1 cellular context compared by ENCODE assay signal in genomic region chr2:232574674-232575403, GRCh38.
TF ChIP-seq lines count a peak whose summit lies in the region.

No MANE protein-coding gene starts in this region.

TF ChIP-seq in HepG2, 621 proteins besides CTCF, POLR2A, EP300 and RAD21 (continued from another document and continues in another):
- no peak for TF ChIP-seq FOXO1 (CRISPR knock-in tag; IDR thresholded peaks at IDR 0.05)
- no peak for TF ChIP-seq ZNF414 (CRISPR knock-in tag; IDR thresholded peaks at IDR 0.05)
- no peak for TF ChIP-seq ZNF512B (CRISPR knock-in tag; IDR thresholded peaks at IDR 0.05; ENCODE audit: borderline replicate concordance)
- no peak for TF ChIP-seq TEF (CRISPR knock-in tag; IDR thresholded peaks at IDR 0.05)
- no peak for TF ChIP-seq SP4 (CRISPR knock-in tag; IDR thresholded peaks at IDR 0.05)
- TF ChIP-seq GABPA (IDR thresholded peaks at IDR 0.05; ENCODE audit: low read depth, low read length): no peak
- no peak for TF ChIP-seq GABPA (CRISPR knock-in tag; IDR thresholded peaks at IDR 0.05; ENCODE audit: low read depth)
- TF ChIP-seq EED (CRISPR knock-in tag; IDR thresholded peaks at IDR 0.05): no peak
- no peak for TF ChIP-seq ZIK1 (CRISPR knock-in tag; IDR thresholded peaks at IDR 0.05; ENCODE audit: borderline replicate concordance, low read depth)
- 0 out of 2 replicates have a peak, but pooled peaks have one; percentile 43 for TF ChIP-seq ZNF264 (CRISPR knock-in tag; IDR thresholded peaks at IDR 0.05)
- no peak for TF ChIP-seq BHLHE40 (IDR thresholded peaks at IDR 0.05; ENCODE audit: low read length)
- TF ChIP-seq CENPT (CRISPR knock-in tag; IDR thresholded peaks at IDR 0.05; ENCODE audit: low read depth): no peak
- TF ChIP-seq ZNF800 (CRISPR knock-in tag; IDR thresholded peaks at IDR 0.05): no peak
- no peak for TF ChIP-seq ZNF17 (CRISPR knock-in tag; IDR thresholded peaks at IDR 0.05)
- no peak for TF ChIP-seq DR1 (CRISPR knock-in tag; IDR thresholded peaks at IDR 0.05)
- no peak for TF ChIP-seq GPBP1L1 (CRISPR knock-in tag; IDR thresholded peaks at IDR 0.05)
- no peak for TF ChIP-seq U2AF1 (optimal IDR thresholded peaks at IDR 0.05; ENCODE audit: low read depth, low read length)
- peak; percentile 9; the same call in 1 of the 2 replicates for TF ChIP-seq ZMYM3 (CRISPR knock-in tag; IDR thresholded peaks at IDR 0.05)
- TF ChIP-seq SP140L (CRISPR knock-in tag; IDR thresholded peaks at IDR 0.05; ENCODE audit: borderline replicate concordance): no peak
- no peak for TF ChIP-seq AGO1 (IDR thresholded peaks at IDR 0.05; ENCODE audit: low read depth, low read length, poor library complexity, severe bottlenecking)
- no peak for TF ChIP-seq WIZ (CRISPR knock-in tag; IDR thresholded peaks at IDR 0.05)
- TF ChIP-seq PATZ1 (CRISPR knock-in tag; IDR thresholded peaks at IDR 0.05): no peak
- no peak for TF ChIP-seq ZFP91 (CRISPR knock-in tag; IDR thresholded peaks at IDR 0.05; ENCODE audit: borderline replicate concordance)
- no peak for TF ChIP-seq NCOA2 (CRISPR knock-in tag; IDR thresholded peaks at IDR 0.05)
- TF ChIP-seq NCOA1 (CRISPR knock-in tag; IDR thresholded peaks at IDR 0.05): no peak
- peak; percentile 60 for TF ChIP-seq ZSCAN25 (CRISPR knock-in tag; IDR thresholded peaks at IDR 0.05)
- no peak for TF ChIP-seq ZNF33B (CRISPR knock-in tag; IDR thresholded peaks at IDR 0.05)
- no peak for TF ChIP-seq ZNF446 (CRISPR knock-in tag; IDR thresholded peaks at IDR 0.05)
- TF ChIP-seq TCF7 (IDR thresholded peaks at IDR 0.05; ENCODE audit: low read depth): no peak
- peak; percentile 14; the same call in 1 of the 2 replicates for TF ChIP-seq CEBPG (CRISPR knock-in tag; IDR thresholded peaks at IDR 0.05)
- peak; percentile 79 for TF ChIP-seq HNF4A (CRISPR knock-in tag; IDR thresholded peaks at IDR 0.05)
- TF ChIP-seq SALL2 (CRISPR knock-in tag; IDR thresholded peaks at IDR 0.05): no peak
- no peak for TF ChIP-seq ZNF12 (CRISPR knock-in tag; IDR thresholded peaks at IDR 0.05)
- no peak for TF ChIP-seq MAFG (CRISPR knock-in tag; IDR thresholded peaks at IDR 0.05)
- TF ChIP-seq STAT6 (CRISPR knock-in tag; IDR thresholded peaks at IDR 0.05; ENCODE audit: borderline replicate concordance): no peak
- no peak for TF ChIP-seq ZNF546 (CRISPR knock-in tag; conservative IDR thresholded peaks at IDR 0.05)
- TF ChIP-seq ZNF431 (CRISPR knock-in tag; IDR thresholded peaks at IDR 0.05; ENCODE audit: borderline replicate concordance, low read depth): no peak
- TF ChIP-seq ZNF513 (CRISPR knock-in tag; conservative IDR thresholded peaks at IDR 0.05): no peak
- no peak for TF ChIP-seq ZNF839 (CRISPR knock-in tag; IDR thresholded peaks at IDR 0.05; ENCODE audit: borderline replicate concordance)
- TF ChIP-seq HDAC1 (CRISPR knock-in tag; IDR thresholded peaks at IDR 0.05): no peak
- no peak for TF ChIP-seq FOXC1 (CRISPR knock-in tag; IDR thresholded peaks at IDR 0.05; ENCODE audit: borderline replicate concordance)
- TF ChIP-seq ZFP36L1 (CRISPR knock-in tag; IDR thresholded peaks at IDR 0.05): no peak
- no peak for TF ChIP-seq DDIT3 (CRISPR knock-in tag; IDR thresholded peaks at IDR 0.05)
- no peak for TF ChIP-seq MEIS2 (CRISPR knock-in tag; IDR thresholded peaks at IDR 0.05)
- TF ChIP-seq ZNF556 (CRISPR knock-in tag; IDR thresholded peaks at IDR 0.05; ENCODE audit: borderline replicate concordance): no peak
- TF ChIP-seq KMT2B (CRISPR knock-in tag; IDR thresholded peaks at IDR 0.05): 0 out of 2 replicates have a peak, but pooled peaks have one; percentile 7
- no peak for TF ChIP-seq NAIF1 (CRISPR knock-in tag; IDR thresholded peaks at IDR 0.05; ENCODE audit: borderline replicate concordance)
- TF ChIP-seq ZNF501 (CRISPR knock-in tag; IDR thresholded peaks at IDR 0.05): no peak
- no peak for TF ChIP-seq ZNF101 (CRISPR knock-in tag; IDR thresholded peaks at IDR 0.05; ENCODE audit: borderline replicate concordance, low read depth)
- no peak for TF ChIP-seq JUND (CRISPR knock-in tag; IDR thresholded peaks at IDR 0.05)
- TF ChIP-seq ZNF468 (CRISPR knock-in tag; IDR thresholded peaks at IDR 0.05): no peak
- no peak for TF ChIP-seq ZBTB26 (CRISPR knock-in tag; IDR thresholded peaks at IDR 0.05; ENCODE audit: borderline replicate concordance)
- TF ChIP-seq KDM1A (CRISPR knock-in tag; IDR thresholded peaks at IDR 0.05): no peak
- TF ChIP-seq STAG1 (CRISPR knock-in tag; IDR thresholded peaks at IDR 0.05): no peak
- no peak for TF ChIP-seq ZZZ3 (CRISPR knock-in tag; IDR thresholded peaks at IDR 0.05; ENCODE audit: borderline replicate concordance)
- no peak for TF ChIP-seq ARNT2 (CRISPR knock-in tag; IDR thresholded peaks at IDR 0.05; ENCODE audit: low read depth)
- TF ChIP-seq CHD4 (IDR thresholded peaks at IDR 0.05; ENCODE audit: borderline replicate concordance, low read length): no peak
